In the genomic region with DNA sequence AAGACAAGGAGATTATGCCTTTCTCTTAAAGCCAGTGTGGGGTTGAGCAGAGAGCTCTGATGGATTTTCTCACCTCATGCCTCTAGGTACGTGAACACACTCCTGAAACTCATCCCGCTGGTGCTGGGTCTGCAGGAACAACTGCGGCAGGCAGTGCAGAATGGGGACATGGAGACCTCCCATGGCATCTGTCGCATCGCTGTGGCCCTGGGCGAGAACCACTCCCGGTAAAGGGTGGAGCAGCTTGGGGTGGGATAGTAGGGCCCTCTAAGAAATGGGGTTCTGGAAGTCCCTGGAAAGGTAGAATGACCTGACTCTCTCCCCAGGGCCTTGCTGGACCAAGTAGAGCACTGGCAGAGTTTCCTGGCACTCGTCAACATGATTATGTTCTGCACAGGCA, we compare ENCODE assay signal across 29 cellular contexts.
"Had no signal": no experiment of that assay in that cellular context is flagged by ENCODE, and none has a peak within 500 bp of the region (broad histone marks: within the 10 kb centered on the region; RNA-seq: fewer than 3 reads in every experiment).

No MANE protein-coding gene starts in this region.

- H3K27ac ChIP-seq: adrenal gland, brain microvascular endothelial cell, coronary artery, esophagus muscularis mucosa, foreskin keratinocyte, heart left ventricle had no signal

- FAIRE-seq: astrocyte, bronchial epithelial cell had no signal

- DNase-seq: activated CD4-positive, alpha-beta memory T cell treated with anti-CD3 and anti-CD28 coated beads for 36 hours; activated CD4-positive, alpha-beta T cell treated with anti-CD3 and anti-CD28 coated beads for 36 hours; activated CD4-positive, alpha-beta T cell treated with anti-CD3 and anti-CD28 coated beads, Interleukin-2, amount 10 ng/mL, durations not matched to agents 24 days and 14 days; activated CD4-positive, CD25-positive, alpha-beta regulatory T cell; activated CD4-positive, CD25-positive, alpha-beta regulatory T cell treated with anti-CD3 and anti-CD28 coated beads, Interleukin-2, amount 50 U/mL, for 72 hours; activated CD8-positive, alpha-beta memory T cell treated with anti-CD3 and anti-CD28 coated beads, Interleukin-2, amount 10 ng/mL, durations not matched to agents 7 days and 5 days; activated CD8-positive, alpha-beta memory T cell treated with anti-CD3 and anti-CD28 coated beads, Interleukin-2, amount 50 U/mL, for 4 hours; activated CD8-positive, alpha-beta T cell treated with anti-CD3 and anti-CD28 coated beads, Interleukin-2, amount 10 ng/mL, durations not matched to agents 7 days and 5 days; activated effector memory CD4-positive, alpha-beta T cell treated with anti-CD3 and anti-CD28 coated beads, Interleukin-2, amount 50 U/mL, for 16 hours; activated naive CD4-positive, alpha-beta T cell treated with anti-CD3 and anti-CD28 coated beads for 36 hours; activated naive CD8-positive, alpha-beta T cell treated with anti-CD3 and anti-CD28 coated beads for 36 hours; activated naive CD8-positive, alpha-beta T cell treated with anti-CD3 and anti-CD28 coated beads, Interleukin-2, amount 50 U/mL, for 24 hours; activated T-cell treated with anti-CD3 and anti-CD28 coated beads, Interleukin-2, amount 50 U/mL, for 1 hour; activated T-cell treated with anti-CD3 and anti-CD28 coated beads, Interleukin-2, amount 50 U/mL, for 48 hours; adrenal gland; amygdala; brain microvascular endothelial cell; effector CD4-positive, alpha-beta T cell; effector memory CD8-positive, alpha-beta T cell; erythroblast; foreskin keratinocyte; gastrocnemius medialis; glutamatergic neuron; heart left ventricle; T-helper 2 cell had no signal
